18 cellular contexts compared by ENCODE assay signal in genomic region chr3:54575561-54575960, GRCh38.
"Had no signal": no experiment of that assay in that cellular context is flagged by ENCODE, and none has a peak within 500 bp of the region (broad histone marks: within the 10 kb centered on the region; RNA-seq: fewer than 3 reads in every experiment).

No MANE protein-coding gene starts in this region.

- ATAC-seq: activated T-cell treated with anti-CD3 and anti-CD28 coated beads, Interleukin-2, amount 50 U/mL, for 72 hours; natural killer cell treated with Interleukin-12 subunit alpha and Interleukin-12 subunit beta and Interleukin-15 and Interleukin-18, amount 100 ng/mL, for 72 hours; right lobe of liver; stimulated activated effector memory CD8-positive, alpha-beta T cell treated with anti-CD3 and anti-CD28 coated beads, Interleukin-12 subunit alpha, Interleukin-12 subunit beta, amount 100 ng/mL, for 72 hours had no signal

- H3K36me3 Mint-ChIP-seq: mesothelial cell of epicardium; natural killer cell treated with Interleukin-12 subunit alpha and Interleukin-12 subunit beta and Interleukin-15 and Interleukin-18, amount 100 ng/mL, for 72 hours; stimulated activated effector memory CD8-positive, alpha-beta T cell treated with anti-CD3 and anti-CD28 coated beads, Interleukin-12 subunit alpha, Interleukin-12 subunit beta, amount 100 ng/mL, for 72 hours; type B pancreatic cell had no signal

- DNase-seq: activated CD4-positive, CD25-positive, alpha-beta regulatory T cell treated with anti-CD3 and anti-CD28 coated beads, Interleukin-2, amount 50 U/mL, for 72 hours; activated effector memory CD4-positive, alpha-beta T cell treated with anti-CD3 and anti-CD28 coated beads, Interleukin-2, amount 50 U/mL, for 16 hours; activated naive CD4-positive, alpha-beta T cell treated with anti-CD3 and anti-CD28 coated beads, Interleukin-2, amount 50 U/mL, for 16 hours; activated T-cell treated with anti-CD3 and anti-CD28 coated beads, Interleukin-2, amount 50 U/mL, for 72 hours; aorta; effector CD4-positive, alpha-beta T cell; esophagus squamous epithelium; left cardiac atrium; right lobe of liver; stimulated activated CD4-positive, alpha-beta T cell treated with anti-CD3 and anti-CD28 coated beads, Interleukin-4, amount 100 ng/mL, for 24 hours; testis had no signal

- H3K9me3 Mint-ChIP-seq: mesothelial cell of epicardium, type B pancreatic cell had no signal

- H3K27ac ChIP-seq: esophagus squamous epithelium, parathyroid adenoma, right lobe of liver, testis, VCaP had no signal

- H3K4me3 ChIP-seq: esophagus squamous epithelium, right lobe of liver, testis had no signal

- H3K79me2 ChIP-seq: parathyroid adenoma had no signal

- H2AFZ ChIP-seq: parathyroid adenoma had no signal

- H3K4me1 ChIP-seq: esophagus squamous epithelium, parathyroid adenoma, right lobe of liver, testis had no signal

- H3K27ac Mint-ChIP-seq: activated T-cell treated with anti-CD3 and anti-CD28 coated beads, Interleukin-2, amount 50 U/mL, for 72 hours; mesothelial cell of epicardium; natural killer cell treated with Interleukin-12 subunit alpha and Interleukin-12 subunit beta and Interleukin-15 and Interleukin-18, amount 100 ng/mL, for 72 hours; stimulated activated effector memory CD8-positive, alpha-beta T cell treated with anti-CD3 and anti-CD28 coated beads, Interleukin-12 subunit alpha, Interleukin-12 subunit beta, amount 100 ng/mL, for 72 hours; type B pancreatic cell had no signal

- H3K9me3 ChIP-seq: esophagus squamous epithelium, right lobe of liver, testis had no signal

- H3K27me3 ChIP-seq: esophagus squamous epithelium, right lobe of liver, testis had no signal

- H3K4me1 Mint-ChIP-seq: central memory CD8-positive, alpha-beta T cell; stimulated activated effector memory CD8-positive, alpha-beta T cell treated with anti-CD3 and anti-CD28 coated beads, Interleukin-12 subunit alpha, Interleukin-12 subunit beta, amount 100 ng/mL, for 72 hours had no signal

- H3K36me3 ChIP-seq: esophagus squamous epithelium, right lobe of liver had no signal

- H3K4me3 Mint-ChIP-seq: activated T-cell treated with anti-CD3 and anti-CD28 coated beads, Interleukin-2, amount 50 U/mL, for 72 hours; central memory CD8-positive, alpha-beta T cell; mesothelial cell of epicardium; natural killer cell treated with Interleukin-12 subunit alpha and Interleukin-12 subunit beta and Interleukin-15 and Interleukin-18, amount 100 ng/mL, for 72 hours; stimulated activated effector memory CD8-positive, alpha-beta T cell treated with anti-CD3 and anti-CD28 coated beads, Interleukin-12 subunit alpha, Interleukin-12 subunit beta, amount 100 ng/mL, for 72 hours; type B pancreatic cell had no signal

- H3K27me3 Mint-ChIP-seq: central memory CD8-positive, alpha-beta T cell; natural killer cell treated with Interleukin-12 subunit alpha and Interleukin-12 subunit beta and Interleukin-15 and Interleukin-18, amount 100 ng/mL, for 72 hours had no signal
